28 cellular contexts compared by ENCODE assay signal in genomic region chr16:8781797-8782196, GRCh38.
"Had no signal": no experiment of that assay in that cellular context is flagged by ENCODE, and none has a peak within 500 bp of the region (broad histone marks: within the 10 kb centered on the region; RNA-seq: fewer than 3 reads in every experiment).

No MANE protein-coding gene starts in this region.

- DNase-seq: dermis blood vessel endothelial cell; dorsolateral prefrontal cortex; effector CD4-positive, alpha-beta T cell; effector memory CD8-positive, alpha-beta T cell; endodermal cell; erythroblast; esophagus squamous epithelium; foreskin fibroblast; foreskin melanocyte; gastrocnemius medialis; glutamatergic neuron; head of caudate nucleus; heart right ventricle; hippocampal formation; left cardiac atrium; left lung; left ventricle myocardium superior; lower lobe of right lung; mesenchymal stem cell; mucosa of descending colon had no signal

- H3K4me3 Mint-ChIP-seq: effector memory CD8-positive, alpha-beta T cell; endodermal cell; mesothelial cell of epicardium had no signal

- H3K9me3 Mint-ChIP-seq: effector memory CD8-positive, alpha-beta T cell had no signal

- H3K27ac Mint-ChIP-seq: effector memory CD8-positive, alpha-beta T cell; endodermal cell; mesothelial cell of epicardium had no signal

- H3K36me3 ChIP-seq: gastrocnemius medialis had no signal

- FAIRE-seq: colon, endometrium, islet of Langerhans, keratinocyte had no signal

- H3K27ac ChIP-seq: coronary artery, dorsolateral prefrontal cortex, epithelial cell of prostate, esophagus squamous epithelium, gastrocnemius medialis, heart right ventricle, left lung, lower lobe of right lung had no signal

- ATAC-seq: effector memory CD8-positive, alpha-beta T cell; esophagus mucosa; gastrocnemius medialis; left cardiac atrium; left lung; left ventricle myocardium superior; lower lobe of right lung; mucosa of descending colon had no signal

- H3K9me3 ChIP-seq: esophagus squamous epithelium, gastrocnemius medialis, heart right ventricle, left lung, lower lobe of right lung, mucosa of descending colon had no signal

- H3K4me3 ChIP-seq: coronary artery, dorsolateral prefrontal cortex, esophagus squamous epithelium, gastrocnemius medialis, heart right ventricle, left lung, lower lobe of right lung, mucosa of descending colon had no signal

- H3K4me1 ChIP-seq: gastrocnemius medialis, heart right ventricle, left lung, lower lobe of right lung had no signal

- H3K27me3 ChIP-seq: dorsolateral prefrontal cortex, esophagus squamous epithelium, gastrocnemius medialis, heart right ventricle, left lung had no signal
